ENCODE assay signal across 1 cellular context in the genomic region with DNA sequence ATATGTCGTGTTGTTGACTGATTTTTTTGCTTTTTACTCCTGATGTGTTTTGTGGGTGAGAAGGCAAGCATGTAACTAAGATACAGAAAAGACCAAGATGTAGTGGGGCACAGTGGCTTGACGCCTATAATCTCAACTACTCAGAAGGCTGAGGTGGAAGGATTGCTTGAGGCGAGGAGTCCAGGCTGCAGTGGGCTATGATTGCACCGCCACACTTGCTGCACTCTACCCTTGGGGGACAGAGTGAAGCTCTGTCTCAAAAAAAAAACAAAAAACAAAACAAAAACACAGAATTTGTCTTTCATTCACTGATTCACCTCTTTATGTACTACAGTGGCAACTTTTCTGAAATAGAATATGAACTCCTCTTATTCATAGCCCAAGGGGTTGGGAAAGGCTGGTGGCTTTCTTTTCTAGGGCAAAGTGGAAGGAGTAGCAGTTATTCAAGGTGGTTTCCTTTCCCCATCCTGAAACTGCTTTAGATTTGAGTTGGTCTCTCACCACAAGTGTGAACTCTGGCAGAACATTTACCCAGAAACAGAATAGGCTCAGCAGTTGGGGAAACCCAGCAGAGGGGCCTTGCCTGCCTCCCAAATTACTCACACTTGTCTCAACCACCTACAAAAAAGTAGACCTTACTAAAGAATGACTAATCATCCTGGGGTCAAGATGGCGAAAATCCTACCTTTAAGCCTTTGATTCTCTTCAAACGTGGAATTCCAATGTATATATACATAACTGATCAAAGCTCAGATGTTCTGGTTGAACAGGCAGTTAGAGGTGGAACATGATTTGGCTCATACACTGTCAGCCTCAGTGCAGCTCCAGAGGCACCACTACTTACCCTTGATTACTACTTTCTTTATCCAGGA.
TF ChIP-seq lines count a peak whose summit lies in the region.

No MANE protein-coding gene starts in this region.

TF ChIP-seq in SK-N-SH treated with all-trans-retinoic acid at 6 μM for 48 hours, 23 proteins besides CTCF, POLR2A, EP300 and RAD21 (continued from another document):
- no peak for TF ChIP-seq BACH2 (CRISPR knock-in tag; IDR thresholded peaks at IDR 0.05; ENCODE audit: borderline replicate concordance)
- TF ChIP-seq ESRRG (CRISPR knock-in tag; IDR thresholded peaks at IDR 0.05), result no peak
